Comparison of ENCODE assay signal across 15 cellular contexts in genomic region chr15:74312445-74313007, GRCh38. TPM values are rescaled to one million over a fixed set of nuclear protein-coding genes. Genes with fewer than 3 reads are reported as not detected.
DNase-seq lines count a peak whose midpoint lies in the region; ATAC-seq and TF ChIP-seq lines count a peak whose summit lies in the region.
"Had no signal": no experiment of that assay in that cellular context is flagged by ENCODE, and none has a peak within 500 bp of the region (broad histone marks: within the 10 kb centered on the region; RNA-seq: fewer than 3 reads in every experiment).

No MANE protein-coding gene starts in this region.

- H3K4me1 Mint-ChIP-seq in endodermal cell (peaks cover 34% of the 10 kb centered on the region), Caco-2 (ENCODE audit: low read depth, unreplicated experiment) (no peaks in the 10 kb centered on the region)

- H3K4me1 ChIP-seq in endodermal cell (ENCODE audit: control insufficient read depth, insufficient read depth, low read length) = no peaks in the 10 kb centered on the region
- no peaks in the 10 kb centered on the region for H3K4me1 ChIP-seq in Caco-2
- H3K4me1 ChIP-seq: adrenal gland had no signal

- H3K27ac ChIP-seq in endodermal cell (ENCODE audit: low read depth, low read length) = peak overlapping the region; percentile 24
- H3K27ac ChIP-seq: adrenal gland, psoas muscle had no signal

- no peak for ATAC-seq in HG03175 (IDR thresholded peaks at IDR 0.05; ENCODE audit: unreplicated experiment)
- ATAC-seq: psoas muscle; stimulated activated effector memory CD8-positive, alpha-beta T cell treated with anti-CD3 and anti-CD28 coated beads, Interleukin-12 subunit alpha, Interleukin-12 subunit beta, amount 100 ng/mL, for 72 hours had no signal

- no TSS peak for BruUV-seq in Caco-2 (replicated peaks; lab: Mats Ljungman, UMichigan)

- H3K27me3 ChIP-seq in endodermal cell (ENCODE audit: control insufficient read depth, insufficient read depth, low read length, poor library complexity, severe bottlenecking) (no peaks in the 10 kb centered on the region), Caco-2 (replicated peaks; ENCODE audit: control insufficient read depth, insufficient read depth, low read length) (no peaks in the 10 kb centered on the region)

- POLR2A ChIA-PET in Caco-2 (lab: Charles Lee) = no interaction called here

- no peak overlapping the region for H3K4me3 ChIP-seq in endodermal cell (ENCODE audit: low read length)
- H3K4me3 ChIP-seq in Caco-2 (ENCODE audit: low read depth, low read length) = no peak overlapping the region
- H3K4me3 ChIP-seq: adrenal gland, psoas muscle had no signal

- peaks cover 8% of the 10 kb centered on the region for H3K27me3 Mint-ChIP-seq in endodermal cell (ENCODE audit: insufficient read depth)
- peaks cover 21% of the 10 kb centered on the region for H3K27me3 Mint-ChIP-seq in Caco-2 (ENCODE audit: insufficient read depth, unreplicated experiment)

- TF ChIP-seq CTCF in endodermal cell (conservative IDR thresholded peaks at IDR 0.05) (no peak), Caco-2 (IDR thresholded peaks at IDR 0.05; ENCODE audit: insufficient read depth in 1 of 2, low read depth in 1 of 2, low read length in 1 of 2, severe bottlenecking in 1 of 2, unreplicated experiment in 1 of 2) (no peak), GM13976 (IDR thresholded peaks at IDR 0.05; ENCODE audit: borderline replicate concordance, control extremely low read depth, extremely low read depth, insufficient read depth, missing control alignments) (no peak)

- H3K4me3 Mint-ChIP-seq in endodermal cell (no peak overlapping the region), Caco-2 (ENCODE audit: unreplicated experiment) (no peak overlapping the region)
- H3K4me3 Mint-ChIP-seq: stimulated activated effector memory CD8-positive, alpha-beta T cell treated with anti-CD3 and anti-CD28 coated beads, Interleukin-12 subunit alpha, Interleukin-12 subunit beta, amount 100 ng/mL, for 72 hours had no signal

- WGBS in endodermal cell (ENCODE audit: insufficient coverage in 1 of 2, insufficient read length in 1 of 2), 2 experiments = 89 to 95% methylated on average over 9 of the region's 9 CpGs

- intact Hi-C loops in Caco-2 (cut with micrococcal nuclease; ENCODE audit: unreplicated experiment) = no loop called here

- H3K36me3 ChIP-seq in endodermal cell (ENCODE audit: control insufficient read depth, insufficient read depth, low read length) (no peaks in the 10 kb centered on the region), Caco-2 (ENCODE audit: control insufficient read depth, insufficient read depth, low read length) (no peaks in the 10 kb centered on the region)
- H3K36me3 ChIP-seq: adrenal gland had no signal

- CTCF ChIA-PET in Caco-2 (lab: Charles Lee) = interaction anchor here (0.6 to 6.7 kb wide), 10 partner anchors 10 to 963 kb away, joined by 3 to 112 read pairs (median 4); no protein-coding TSS in a partner anchor

- no peaks in the 10 kb centered on the region for H3K9me3 Mint-ChIP-seq in endodermal cell
- H3K9me3 Mint-ChIP-seq in Caco-2 (ENCODE audit: unreplicated experiment) = no peaks in the 10 kb centered on the region
- H3K9me3 Mint-ChIP-seq: stimulated activated effector memory CD8-positive, alpha-beta T cell treated with anti-CD3 and anti-CD28 coated beads, Interleukin-12 subunit alpha, Interleukin-12 subunit beta, amount 100 ng/mL, for 72 hours had no signal

- H3K27ac Mint-ChIP-seq in endodermal cell (no peak overlapping the region), Caco-2 (ENCODE audit: unreplicated experiment) (no peak overlapping the region)

- DNase-seq in DMS 273 (lab: John Stamatoyannopoulos, UW; ENCODE audit: unreplicated experiment) (peak; percentile 91), NCI-H1694 treated with DMSO at 0.1 percent for 48 hours (lab: John Stamatoyannopoulos, UW) (peak; percentile 92), NCI-H526 (lab: John Stamatoyannopoulos, UW) (peak; percentile 79 to 88), endodermal cell (no peak), KG1 (lab: John Stamatoyannopoulos, UW) (no peak), Caco-2 (no peak), GM13976 (ENCODE audit: low spot score) (no peak)
- DNase-seq: midbrain, NCI-H226, psoas muscle, Right ventricle myocardium superior had no signal

- no peak overlapping the region for H3K9ac ChIP-seq in endodermal cell (ENCODE audit: extremely low read depth, low read length, poor library complexity, severe bottlenecking)

- H3K9me3 ChIP-seq in endodermal cell (ENCODE audit: control insufficient read depth, low read length) = no peaks in the 10 kb centered on the region
- H3K9me3 ChIP-seq in Caco-2 = no peaks in the 10 kb centered on the region
- H3K9me3 ChIP-seq: adrenal gland, psoas muscle had no signal

- in situ Hi-C loops in GM13976 (cut with MboI; ENCODE audit: low sequenced_read_pairs, unreplicated experiment) = no loop called here

- H3K36me3 Mint-ChIP-seq in endodermal cell (ENCODE audit: low read depth) (no peaks in the 10 kb centered on the region), Caco-2 (ENCODE audit: insufficient read depth, unreplicated experiment) (no peaks in the 10 kb centered on the region)
- H3K36me3 Mint-ChIP-seq: stimulated activated effector memory CD8-positive, alpha-beta T cell treated with anti-CD3 and anti-CD28 coated beads, Interleukin-12 subunit alpha, Interleukin-12 subunit beta, amount 100 ng/mL, for 72 hours had no signal

RNA-seq across cellular contexts. Expression of gene CYP11A1, which starts 54.9 kb away (rescaled TPM):
- 1 to 10 TPM; 4.8 to 5.3 TPM for total RNA-seq in endodermal cell
- polyA plus RNA-seq in endodermal cell (2013, experiment 1 of 2) = 1.1 TPM
- 1.0 TPM for polyA plus RNA-seq in endodermal cell (2013, experiment 2 of 2)
- total RNA-seq in Caco-2 (2022) = 0.56 TPM in 1 of 2 replicates, not detected in the other
- total RNA-seq: dermis blood vessel endothelial cell had no signal

Comparison
In these comparisons a context has a peak if more than half of its experiments do, and no peak if none do; other contexts are left out.
1. DNase-seq: peak in DMS 273 (single experiment), NCI-H1694 treated with DMSO at 0.1 percent for 48 hours (single experiment) and NCI-H526 (2 of 2); none in endodermal cell (single experiment), KG1 (single experiment), Caco-2 (0 of 2) and GM13976 (single experiment).